Comparison of ENCODE assay signal across 1 cellular context in the genomic region with DNA sequence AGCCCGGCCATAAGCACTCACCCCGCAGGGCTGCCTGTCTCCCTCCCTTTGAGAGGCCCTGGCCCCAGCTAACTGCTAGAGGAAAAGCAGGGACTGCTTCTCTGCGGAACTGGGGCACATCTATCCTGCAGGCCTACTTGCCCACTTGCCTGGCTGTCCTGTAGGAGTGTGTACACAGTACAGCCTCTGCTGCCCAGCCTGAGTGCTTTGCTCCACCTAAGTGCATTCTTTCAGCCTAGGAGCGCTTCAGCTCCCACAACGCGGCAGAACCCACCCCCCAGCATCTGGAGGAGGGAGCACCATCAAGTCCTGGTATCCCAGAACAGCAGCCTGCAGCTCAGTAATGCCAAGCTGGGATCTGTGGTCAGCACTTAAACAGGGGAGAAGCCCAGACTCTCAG.
TF ChIP-seq lines count a peak whose summit lies in the region.

No MANE protein-coding gene starts in this region.

TF ChIP-seq in H1, 55 proteins besides CTCF, POLR2A, EP300 and RAD21:
- TF ChIP-seq, protein P1, sequence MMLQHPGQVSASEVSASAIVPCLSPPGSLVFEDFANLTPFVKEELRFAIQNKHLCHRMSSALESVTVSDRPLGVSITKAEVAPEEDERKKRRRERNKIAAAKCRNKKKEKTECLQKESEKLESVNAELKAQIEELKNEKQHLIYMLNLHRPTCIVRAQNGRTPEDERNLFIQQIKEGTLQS (IDR thresholded peaks at IDR 0.05; ENCODE audit: insufficient read depth, low read depth, low read length): no peak
- TF ChIP-seq JUND (IDR thresholded peaks at IDR 0.05; ENCODE audit: low read length): no peak
